ENCODE assay signal across 9 cellular contexts in genomic region chr4:173509031-173510001, GRCh38. TPM values are rescaled to one million over a fixed set of nuclear protein-coding genes. Genes with fewer than 3 reads are reported as not detected.
DNase-seq lines count a peak whose midpoint lies in the region; FAIRE-seq and TF ChIP-seq lines count a peak whose summit lies in the region.
"Had no signal": no experiment of that assay in that cellular context is flagged by ENCODE, and none has a peak within 500 bp of the region (broad histone marks: within the 10 kb centered on the region; RNA-seq: fewer than 3 reads in every experiment).

No MANE protein-coding gene starts in this region.

- H3K4me3 Mint-ChIP-seq in T-helper 2 cell treated with Interferon-gamma antibody and Interleukin-4, amounts not matched to agents 5 μg/mL and 100 μg/mL, for 36 hours: peak overlapping the region; percentile 74
- H3K4me3 Mint-ChIP-seq in endothelial cell (ENCODE audit: unreplicated experiment) (peak overlapping the region; percentile 57), nephron (peak overlapping the region; percentile 77 to 86 (median 81))

- H3K9me3 ChIP-seq in HUES48 (ENCODE audit: control insufficient read depth, insufficient read depth, low read length): no peaks in the 10 kb centered on the region
- H3K9me3 ChIP-seq: A549 had no signal

- peaks cover 13% of the 10 kb centered on the region for H3K4me1 ChIP-seq in HUES48 (ENCODE audit: control insufficient read depth, insufficient read depth, low read length)
- H3K4me1 ChIP-seq: A549 had no signal

- H3K27me3 ChIP-seq in HUES48 (ENCODE audit: control insufficient read depth, insufficient read depth, low read length): peaks cover 100% of the 10 kb centered on the region

- TF ChIP-seq CTCF in endothelial cell (IDR thresholded peaks at IDR 0.05; ENCODE audit: unreplicated experiment) (no peak), nephron (IDR thresholded peaks at IDR 0.05; ENCODE audit: unreplicated experiment in 3 of 3) (no peak), D721Med (IDR thresholded peaks at IDR 0.05; ENCODE audit: insufficient read depth, missing control alignments) (no peak)

- no peak overlapping the region for H3K9ac ChIP-seq in HUES48 (ENCODE audit: low read depth, low read length)

- H3K9me3 Mint-ChIP-seq in T-helper 2 cell treated with Interferon-gamma antibody and Interleukin-4, amounts not matched to agents 5 μg/mL and 100 μg/mL, for 36 hours: no peaks in the 10 kb centered on the region
- H3K9me3 Mint-ChIP-seq in endothelial cell (ENCODE audit: unreplicated experiment) (no peaks in the 10 kb centered on the region), nephron (peaks cover 12% of the 10 kb centered on the region)

- peaks cover 5% of the 10 kb centered on the region for H3K4me1 Mint-ChIP-seq in T-helper 2 cell treated with Interferon-gamma antibody and Interleukin-4, amounts not matched to agents 5 μg/mL and 100 μg/mL, for 36 hours (ENCODE audit: low read depth)
- peaks cover 29% of the 10 kb centered on the region for H3K4me1 Mint-ChIP-seq in endothelial cell (ENCODE audit: unreplicated experiment)
- peaks cover 17% of the 10 kb centered on the region for H3K4me1 Mint-ChIP-seq in nephron

- FAIRE-seq in D721Med (lab: Jason Lieb, UNC): no peak
- FAIRE-seq: A549 had no signal

- no peak overlapping the region for H3K27ac Mint-ChIP-seq in T-helper 2 cell treated with Interferon-gamma antibody and Interleukin-4, amounts not matched to agents 5 μg/mL and 100 μg/mL, for 36 hours
- no peak overlapping the region for H3K27ac Mint-ChIP-seq in endothelial cell (ENCODE audit: unreplicated experiment)
- peak overlapping the region in 1 of 3 experiments; percentile 44 for H3K27ac Mint-ChIP-seq in nephron

- H3K4me3 ChIP-seq in HUES48 (ENCODE audit: low read depth, low read length): peak overlapping the region; percentile 27
- H3K4me3 ChIP-seq: A549 had no signal

- no peak overlapping the region for H3K27ac ChIP-seq in HUES48 (ENCODE audit: low read depth, low read length)
- H3K27ac ChIP-seq: A549 had no signal

- no peaks in the 10 kb centered on the region for H3K36me3 ChIP-seq in HUES48 (ENCODE audit: control insufficient read depth, insufficient read depth, low read length)

- peaks cover 90% of the 10 kb centered on the region for H3K27me3 Mint-ChIP-seq in T-helper 2 cell treated with Interferon-gamma antibody and Interleukin-4, amounts not matched to agents 5 μg/mL and 100 μg/mL, for 36 hours (ENCODE audit: low read depth)
- H3K27me3 Mint-ChIP-seq in endothelial cell (ENCODE audit: unreplicated experiment) (peaks cover 39% of the 10 kb centered on the region), nephron (ENCODE audit: low read depth) (peaks cover 100% of the 10 kb centered on the region)

- peaks cover 1% of the 10 kb centered on the region for H3K36me3 Mint-ChIP-seq in T-helper 2 cell treated with Interferon-gamma antibody and Interleukin-4, amounts not matched to agents 5 μg/mL and 100 μg/mL, for 36 hours (ENCODE audit: low read depth)
- H3K36me3 Mint-ChIP-seq in endothelial cell (ENCODE audit: low read depth, unreplicated experiment) (no peaks in the 10 kb centered on the region), nephron (ENCODE audit: low read depth) (no peaks in the 10 kb centered on the region)

- DNase-seq in T-helper 2 cell treated with Interferon-gamma antibody and Interleukin-4, amounts not matched to agents 5 μg/mL and 100 μg/mL, for 36 hours (ENCODE audit: low spot score): no peak
- no peak for DNase-seq in T-helper 2 cell
- DNase-seq in endothelial cell (ENCODE audit: low spot score): no peak
- no peak for DNase-seq in DMS153 treated with DMSO at 0.1 percent for 48 hours (lab: John Stamatoyannopoulos, UW; ENCODE audit: unreplicated experiment)
- no peak for DNase-seq in D721Med (ENCODE audit: insufficient read length, low spot score)
- DNase-seq in COLO668 (lab: John Stamatoyannopoulos, UW; ENCODE audit: unreplicated experiment): no peak

RNA-seq across cellular contexts. Expression of gene HAND2, which starts 20.7 kb away (rescaled TPM):
- 1.5 TPM for total RNA-seq in endothelial cell (ENCODE audit: unreplicated experiment)
